In genomic region chr15:78565097-78565950, GRCh38 we compare ENCODE assay signal across 8 cellular contexts. TPM values are rescaled to one million over a fixed set of nuclear protein-coding genes. Genes with fewer than 3 reads are reported as not detected.
A peak's percentile ranks its signal among the peaks of the same experiment; 100 is the strongest.
DNase-seq lines count a peak whose midpoint lies in the region; ATAC-seq and TF ChIP-seq lines count a peak whose summit lies in the region.

Gene CHRNA5 (plus strand): TSS chr15:78565520. CDS start chr15:78565720, 200 bp downstream.

- H2BK5ac ChIP-seq in IMR-90 (ENCODE audit: low read depth, low read length, poor library complexity, severe bottlenecking), result no peak within 1 kb of the TSS

- H3K4me3 ChIP-seq in IMR-90 (ENCODE audit: insufficient read depth, low read depth, low read length) (peak within 1 kb of the TSS; percentile 54), OCI-LY7 (ENCODE audit: low read depth, low read length, poor library complexity, severe bottlenecking) (peak within 1 kb of the TSS; percentile 74), esophagus squamous epithelium (peak within 1 kb of the TSS; percentile 40 to 85 (median 68)), stomach (peak within 1 kb of the TSS; percentile 58 to 65 (median 63))

- no peak within 1 kb of the TSS for H2BK20ac ChIP-seq in IMR-90 (ENCODE audit: low read depth, low read length)

- H3K56ac ChIP-seq in IMR-90 (ENCODE audit: extremely low read depth, insufficient read depth, low read length), result no peak within 1 kb of the TSS

- no peak for TF ChIP-seq EP300 in stomach (IDR thresholded peaks at IDR 0.05)

- POLR2A ChIA-PET in IMR-90 (lab: Charles Lee; ENCODE audit: unreplicated experiment), result interaction anchor here (1.2 kb wide), 1 partner anchor 127 kb away, joined by 3 read pairs; the partner anchor contains the start of gene IREB2
- POLR2A ChIA-PET in OCI-LY7 (lab: Charles Lee), result interaction anchor here (0.5 to 1.9 kb wide), 11 partner anchors 13 to 439 kb away, joined by 3 to 7 read pairs (median 3); partner anchors contain the start of genes PSMA4 and SKIC8

- peak within 1 kb of the TSS; percentile 78 for H3K27ac Mint-ChIP-seq in nephron progenitor cell

- peaks cover 30% of the 10 kb centered on the region for H3K27me3 Mint-ChIP-seq in nephron progenitor cell (ENCODE audit: low read depth, poor library complexity)

- no peaks in the 10 kb centered on the region for H3K9me3 Mint-ChIP-seq in nephron progenitor cell

- no peak within 1 kb of the TSS for H2BK15ac ChIP-seq in IMR-90 (ENCODE audit: low read depth, low read length)

- peak within 1 kb of the TSS; percentile 98 for H3K4me2 ChIP-seq in IMR-90 (ENCODE audit: low read depth, low read length)
- peak within 1 kb of the TSS; percentile 92 for H3K4me2 ChIP-seq in OCI-LY7 (ENCODE audit: low read length)

- no peak within 1 kb of the TSS for H3K18ac ChIP-seq in IMR-90 (ENCODE audit: low read depth, low read length)

- H3K36me3 Mint-ChIP-seq in nephron progenitor cell (ENCODE audit: low read depth), result no peaks in the 10 kb centered on the region

- no peak within 1 kb of the TSS for H4K8ac ChIP-seq in IMR-90 (ENCODE audit: low read depth in 2 of 2, low read length in 2 of 2)

- dilution Hi-C loops in IMR-90 (cut with HindIII; ENCODE audit: low sequenced_read_pairs, unreplicated experiment), result no loop called here

- no peak within 1 kb of the TSS for H4K5ac ChIP-seq in IMR-90 (ENCODE audit: low read depth, low read length)

- H3K27ac ChIP-seq in IMR-90 (ENCODE audit: insufficient read depth, low read length) (no peak within 1 kb of the TSS; the same call in 1 of the 2 replicates), OCI-LY7 (ENCODE audit: low read depth, low read length, poor library complexity, severe bottlenecking) (peak within 1 kb of the TSS; percentile 22), esophagus squamous epithelium (peak within 1 kb of the TSS; percentile 43 to 80 (median 69)), stomach (peak within 1 kb of the TSS; percentile 9 to 83 (median 42))

- ATAC-seq in GM21390 (IDR thresholded peaks at IDR 0.05; ENCODE audit: unreplicated experiment) (peak; percentile 84), IMR-90 (ENCODE audit: low read depth) (peak; percentile 97)

- peaks cover 15% of the 10 kb centered on the region for H3K27me3 ChIP-seq in IMR-90 (ENCODE audit: control insufficient read depth, insufficient read depth, low read length)
- H3K27me3 ChIP-seq in esophagus squamous epithelium, result peaks cover 0 to 27% (median 0%) of the 10 kb centered on the region in 4 donors
- peaks cover 0 to 32% (median 4%) of the 10 kb centered on the region in 3 donors for H3K27me3 ChIP-seq in stomach

- no peak for TF ChIP-seq RAD21 in IMR-90 (IDR thresholded peaks at IDR 0.05; ENCODE audit: low read length)

- no peaks in the 10 kb centered on the region for H4K20me1 ChIP-seq in IMR-90 (ENCODE audit: insufficient read depth, low read length)
- no peaks in the 10 kb centered on the region for H4K20me1 ChIP-seq in OCI-LY7 (ENCODE audit: insufficient read depth, low read length)

- H3K4me3 Mint-ChIP-seq in nephron progenitor cell, result peak within 1 kb of the TSS; percentile 95

- DNase-seq in COLO829 (ENCODE audit: low spot score), result peak; percentile 40
- peak; percentile 66 for DNase-seq in IMR-90
- peak; percentile 78 for DNase-seq in OCI-LY7 (ENCODE audit: low spot score)
- peak; percentile 78 for DNase-seq in activated T-cell treated with anti-CD3 and anti-CD28 coated beads for 48 hours (ENCODE audit: low read depth)
- peak; percentile 9 for DNase-seq in esophagus squamous epithelium (lab: John Stamatoyannopoulos, UW)
- peak; percentile 100 for DNase-seq in nephron progenitor cell
- peak; percentile 94 for DNase-seq in stomach

- no peaks in the 10 kb centered on the region for H3K9me3 ChIP-seq in IMR-90 (ENCODE audit: control insufficient read depth, insufficient read depth, low read length)
- H3K9me3 ChIP-seq in OCI-LY7 (ENCODE audit: low read length), result no peaks in the 10 kb centered on the region
- H3K9me3 ChIP-seq in esophagus squamous epithelium, result no peaks in the 10 kb centered on the region
- H3K9me3 ChIP-seq in stomach, result no peaks in the 10 kb centered on the region

- no peak within 1 kb of the TSS for H4K91ac ChIP-seq in IMR-90 (ENCODE audit: insufficient read depth, low read depth, low read length)

- BruUV-seq in IMR-90 (replicated peaks; lab: Mats Ljungman, UMichigan) (no TSS peak), OCI-LY7 (replicated peaks; lab: Mats Ljungman, UMichigan) (no TSS peak)

- peak within 1 kb of the TSS; percentile 32 for H3K9ac ChIP-seq in IMR-90 (ENCODE audit: low read depth, low read length)

- no peaks in the 10 kb centered on the region for H3K36me3 ChIP-seq in IMR-90 (ENCODE audit: control insufficient read depth, insufficient read depth, low read length)
- no peaks in the 10 kb centered on the region for H3K36me3 ChIP-seq in OCI-LY7 (ENCODE audit: insufficient read depth, low read length)
- H3K36me3 ChIP-seq in esophagus squamous epithelium, result no peaks in the 10 kb centered on the region
- H3K36me3 ChIP-seq in stomach, result no peaks in the 10 kb centered on the region

- CTCF ChIA-PET in IMR-90 (lab: Yijun Ruan, JAX) (interaction anchor here (1.1 kb wide), 1 partner anchor 17 kb away, joined by 4 read pairs; no protein-coding TSS in a partner anchor), OCI-LY7 (lab: Charles Lee; ENCODE audit: unreplicated experiment) (interaction anchor here (0.5 to 0.6 kb wide), 2 partner anchors 8 to 51 kb away, joined by 6 read pairs; no protein-coding TSS in a partner anchor)

- WGBS in IMR-90 (ENCODE audit: extremely low coverage in 2 of 2, insufficient read length in 1 of 2), 2 experiments, result 2% methylated on average over 20 of the region's 75 CpGs; no CpG with 5 or more reads in 1 of the 2 experiments
- 0 to 1% methylated on average over 15 to 22 of the region's 75 CpGs for WGBS in esophagus squamous epithelium, 2 donors
- WGBS in stomach, 5 donors, result 0 to 1% (median 1%) methylated on average over 17 to 75 of the region's 75 CpGs

- H3K4ac ChIP-seq in IMR-90 (ENCODE audit: low read depth, low read length), result no peak within 1 kb of the TSS

- H3K9me1 ChIP-seq in IMR-90 (ENCODE audit: insufficient read depth, low read length), result no peaks in the 10 kb centered on the region

- H3K14ac ChIP-seq in IMR-90 (replicated peaks; ENCODE audit: low read depth, low read length), result no peak within 1 kb of the TSS

- H2AK9ac ChIP-seq in IMR-90 (replicated peaks; ENCODE audit: low read depth, low read length, poor library complexity), result no peak within 1 kb of the TSS

- peaks cover 25% of the 10 kb centered on the region for H3K4me1 Mint-ChIP-seq in nephron progenitor cell

- TF ChIP-seq POLR2A in IMR-90 (IDR thresholded peaks at IDR 0.05; ENCODE audit: low read depth, low read length), result no peak
- no peak for TF ChIP-seq POLR2A in esophagus squamous epithelium (IDR thresholded peaks at IDR 0.05)
- no peak for TF ChIP-seq POLR2A in stomach (IDR thresholded peaks at IDR 0.05)

- H3K79me1 ChIP-seq in IMR-90 (ENCODE audit: low read depth in 1 of 2, low read length in 2 of 2), result no peaks in the 10 kb centered on the region

- intact Hi-C loops in IMR-90 (cut with micrococcal nuclease) (no loop called here), OCI-LY7 (cut with micrococcal nuclease; ENCODE audit: unreplicated experiment) (loop anchor here (2.0 kb wide), 1 partner anchor 25 kb away; the partner anchor contains the start of gene PSMA4), esophagus squamous epithelium (cut with DNase I) (no loop called here), stomach (cut with DNase I; ENCODE audit: low total_unique reads) (no loop called here)

- H3K79me2 ChIP-seq in OCI-LY7 (ENCODE audit: insufficient read depth, low read depth, low read length), result no peaks in the 10 kb centered on the region; the same call in 1 of the 2 replicates

- TF ChIP-seq CTCF in IMR-90 (conservative IDR thresholded peaks at IDR 0.05; ENCODE audit: low read depth, low read length) (no peak), OCI-LY7 (conservative IDR thresholded peaks at IDR 0.05; ENCODE audit: low read length) (no peak), esophagus squamous epithelium (IDR thresholded peaks at IDR 0.05) (no peak), nephron progenitor cell (IDR thresholded peaks at IDR 0.05) (no peak), stomach (IDR thresholded peaks at IDR 0.05) (no peak)

- H3K4me1 ChIP-seq in IMR-90 (ENCODE audit: control insufficient read depth, insufficient read depth, low read length), result no peaks in the 10 kb centered on the region
- H3K4me1 ChIP-seq in OCI-LY7 (ENCODE audit: insufficient read depth, low read length, poor library complexity, severe bottlenecking), result peaks cover 19% of the 10 kb centered on the region
- H3K4me1 ChIP-seq in esophagus squamous epithelium, result peaks cover 5 to 21% (median 14%) of the 10 kb centered on the region in 3 donors
- peaks cover 12 to 20% (median 17%) of the 10 kb centered on the region in 4 donors for H3K4me1 ChIP-seq in stomach

- no peak within 1 kb of the TSS for H2BK120ac ChIP-seq in IMR-90 (ENCODE audit: low read depth, low read length)

- peak within 1 kb of the TSS; percentile 21; the same call in 1 of the 2 replicates for H3K23ac ChIP-seq in IMR-90 (ENCODE audit: low read depth, low read length)

- in situ Hi-C loops in IMR-90 (cut with MboI; ENCODE audit: low sequenced_read_pairs), result no loop called here

- no peaks in the 10 kb centered on the region for H3K9me2 ChIP-seq in OCI-LY7 (ENCODE audit: insufficient read depth, low read length)

- H2AFZ ChIP-seq in IMR-90 (replicated peaks; ENCODE audit: low read length, poor library complexity) (peak within 1 kb of the TSS; percentile 90), OCI-LY7 (ENCODE audit: low read length) (peak within 1 kb of the TSS; percentile 76)

- H2AK5ac ChIP-seq in IMR-90 (ENCODE audit: low read depth, low read length), result no peak within 1 kb of the TSS

TF ChIP-seq in IMR-90, 13 proteins besides CTCF, POLR2A, EP300 and RAD21 (continues in another document):
- no peak for TF ChIP-seq CHD1 (IDR thresholded peaks at IDR 0.05; ENCODE audit: low read depth, low read length)
- TF ChIP-seq MAZ (IDR thresholded peaks at IDR 0.05; ENCODE audit: borderline replicate concordance, low read depth, low read length), result no peak; the same call in 1 of the 2 replicates
- no peak for TF ChIP-seq NFE2L2 (IDR thresholded peaks at IDR 0.05; ENCODE audit: low read depth, low read length)
- no peak for TF ChIP-seq FOS (IDR thresholded peaks at IDR 0.05; ENCODE audit: low read depth, low read length)
- TF ChIP-seq SMC3 (IDR thresholded peaks at IDR 0.05; ENCODE audit: low read depth, low read length), result no peak
- TF ChIP-seq RFX5 (IDR thresholded peaks at IDR 0.05; ENCODE audit: low read depth, low read length), result no peak

RNA-seq across cellular contexts. Expression of gene CHRNA5, which starts in this region (rescaled TPM):
- total RNA-seq in IMR-90 (2012; rRNA removed), result 0.54 and 1.4 TPM in 2 replicates
- 0.53 and 0.94 TPM in 2 replicates for polyA plus RNA-seq in IMR-90 (2012; rRNA removed)
- polyA plus RNA-seq in IMR-90 (2012; cell fraction: cytosol; rRNA removed), result 0.03 and 0.09 TPM in 2 replicates
- polyA plus RNA-seq in IMR-90 (2012; cell fraction: nucleus; rRNA removed; ENCODE audit: low replicate concordance), result 0.02 and 0.18 TPM in 2 replicates
- total RNA-seq in OCI-LY7 (2014; rRNA removed; shearing (Covaris generic)), result 2.8 and 11.6 TPM in 2 replicates
- 8.3 and 9.1 TPM in 2 replicates for total RNA-seq in OCI-LY7 (2022)
- 1 to 10 TPM in 3 of 4 donors, under 1 TPM in 1; 0.95 to 2.9 (median 1.6) TPM for total RNA-seq in esophagus squamous epithelium
- total RNA-seq in stomach, result 1 to 10 TPM in 2 of 5 donors, not detected in 3; 1.2 to 1.8 TPM
- polyA plus RNA-seq in stomach, result 1 to 10 TPM in 2 of 3 donors, not detected in 1; 1.1 to 1.5 TPM

Comparison
In these comparisons a context has a peak if more than half of its experiments do, and no peak if none do; other contexts are left out.
1. DNase-seq: peak in every context shown above with its lines; median percentile 100 in nephron progenitor cell; 94 in stomach; 78 in OCI-LY7; 78 in activated T-cell treated with anti-CD3 and anti-CD28 coated beads for 48 hours; 66 in IMR-90; 40 in COLO829; 9 in esophagus squamous epithelium.